13 cellular contexts compared by ENCODE assay signal in the genomic region with DNA sequence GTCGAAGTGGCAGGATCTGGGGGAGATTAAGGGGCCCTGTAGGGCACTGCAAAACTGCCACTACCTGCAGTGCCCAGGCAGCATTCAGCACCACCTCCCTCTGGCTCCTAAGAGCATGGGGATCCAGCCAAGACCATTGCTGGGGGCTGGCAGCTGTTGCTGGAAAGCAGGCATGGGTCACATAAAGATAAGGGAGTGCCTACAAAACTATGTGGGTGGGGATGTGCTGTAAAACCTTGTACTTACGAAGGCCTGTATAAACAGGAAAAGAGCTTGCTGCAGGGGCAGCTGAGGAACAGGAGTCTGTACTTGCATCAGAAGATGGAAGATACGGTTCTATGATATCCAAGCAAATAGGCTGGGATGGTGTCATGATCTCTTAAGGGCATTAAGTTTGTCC. TPM values are rescaled to one million over a fixed set of nuclear protein-coding genes. Genes with fewer than 3 reads are reported as not detected.
DNase-seq lines count a peak whose midpoint lies in the region; ATAC-seq and TF ChIP-seq lines count a peak whose summit lies in the region.
"Had no signal": no experiment of that assay in that cellular context is flagged by ENCODE, and none has a peak within 500 bp of the region (broad histone marks: within the 10 kb centered on the region; RNA-seq: fewer than 3 reads in every experiment).

No MANE protein-coding gene starts in this region.

- H3K4me3 ChIP-seq in Peyer's patch (no peak overlapping the region), fibroblast of the aortic adventitia (ENCODE audit: low read depth, low read length) (no peak overlapping the region), osteoblast (ENCODE audit: insufficient read depth, low read length) (no peak overlapping the region)

- H3K27ac ChIP-seq in Peyer's patch, result peak overlapping the region in 1 of 4 donors; percentile 30
- H3K27ac ChIP-seq in osteoblast (ENCODE audit: low read depth, low read length), result no peak overlapping the region
- H3K27ac ChIP-seq in substantia nigra (ENCODE audit: low read depth, low read length, poor library complexity, severe bottlenecking), result no peak overlapping the region

- H3K4me1 ChIP-seq in Peyer's patch, result peaks cover 0 to 3% (median 0%) of the 10 kb centered on the region in 4 donors
- H3K4me1 ChIP-seq in osteoblast (ENCODE audit: insufficient read depth, low read length), result peaks cover 4% of the 10 kb centered on the region

- H3K27me3 ChIP-seq in Peyer's patch (no peaks in the 10 kb centered on the region), osteoblast (ENCODE audit: insufficient read depth, low read length) (no peaks in the 10 kb centered on the region)

- TF ChIP-seq CTCF in Peyer's patch (IDR thresholded peaks at IDR 0.05), result no peak
- no peak for TF ChIP-seq CTCF in fibroblast of the aortic adventitia (IDR thresholded peaks at IDR 0.05; ENCODE audit: insufficient read depth, low read length)
- no peak for TF ChIP-seq CTCF in osteoblast (IDR thresholded peaks at IDR 0.05; ENCODE audit: extremely low read depth, low read depth, low read length)

- H3K9me3 ChIP-seq in Peyer's patch (no peaks in the 10 kb centered on the region), osteoblast (ENCODE audit: low read depth, low read length) (no peaks in the 10 kb centered on the region)

- H2AFZ ChIP-seq in osteoblast (ENCODE audit: low read length), result no peak overlapping the region

- no peaks in the 10 kb centered on the region for H4K20me1 ChIP-seq in osteoblast (ENCODE audit: insufficient read depth, low read length)

- ATAC-seq in GM21526 (IDR thresholded peaks at IDR 0.05; ENCODE audit: low FRiP score, unreplicated experiment), result no peak
- no peak for ATAC-seq in HG03097 (IDR thresholded peaks at IDR 0.05; ENCODE audit: low FRiP score, unreplicated experiment)
- ATAC-seq in stimulated activated naive CD8-positive, alpha-beta T cell treated with anti-CD3 and anti-CD28 coated beads, Interleukin-15, Interleukin-2, amounts not matched to agents 100 U/mL and 50 U/mL, for 24 hours, result no peak
- ATAC-seq: stimulated activated memory B cell treated with anti-CD40 and anti-IgM and Interleukin-4, amounts not matched to agents 10 μg/mL and 1 μg/mL and 100 μg/mL, for 72 hours had no signal

- no peak for TF ChIP-seq POLR2A in Peyer's patch (IDR thresholded peaks at IDR 0.05)

- H3K79me2 ChIP-seq in osteoblast (ENCODE audit: insufficient read depth, low read length), result no peaks in the 10 kb centered on the region

- H3K4me2 ChIP-seq in osteoblast (ENCODE audit: insufficient read depth, low read length), result no peak overlapping the region

- DNase-seq in Daoy (ENCODE audit: low read depth) (peak; percentile 34), Peyer's patch (peak in 2 of 3 donors; percentile 63 to 65), fibroblast of the aortic adventitia (ENCODE audit: low read depth) (peak; percentile 73), osteoblast (ENCODE audit: insufficient read length, low spot score, missing footprints) (peak; percentile 82), substantia nigra (lab: John Stamatoyannopoulos, UW) (no peak)
- DNase-seq in stimulated activated naive CD8-positive, alpha-beta T cell treated with anti-CD3 and anti-CD28 coated beads, Interleukin-15, Interleukin-2, amounts not matched to agents 100 U/mL and 50 U/mL, for 24 hours, result no peak
- DNase-seq: amygdala; CD4-positive, alpha-beta memory T cell; immature natural killer cell; SIG-M5 had no signal

- H3K36me3 ChIP-seq in Peyer's patch (no peaks in the 10 kb centered on the region), osteoblast (ENCODE audit: insufficient read depth, low read length) (no peaks in the 10 kb centered on the region)

RNA-seq across cellular contexts. Expression of gene IL20RB, which starts 27.1 kb away (rescaled TPM):
- 1.3 and 1.5 TPM in 2 replicates for total RNA-seq in Daoy (2014; rRNA removed; shearing (Covaris generic))
- total RNA-seq in Peyer's patch (1 to 10 TPM in 2 of 4 donors, under 1 TPM in 2; 0.54 to 1.7 (median 0.81) TPM), fibroblast of the aortic adventitia (ENCODE audit: low replicate concordance) (3.9 and 4.6 TPM in 2 replicates), osteoblast (1.2 and 1.8 TPM in 2 replicates)

Comparison
In these comparisons a context has a peak if more than half of its experiments do, and no peak if none do; other contexts are left out.
1. DNase-seq: peak in Daoy (single experiment), Peyer's patch (2 of 3), fibroblast of the aortic adventitia (single experiment) and osteoblast (single experiment); none in substantia nigra (0 of 49) and stimulated activated naive CD8-positive, alpha-beta T cell treated with anti-CD3 and anti-CD28 coated beads, Interleukin-15, Interleukin-2, amounts not matched to agents 100 U/mL and 50 U/mL, for 24 hours (single experiment).